ENCODE assay signal across 9 cellular contexts in the genomic region with DNA sequence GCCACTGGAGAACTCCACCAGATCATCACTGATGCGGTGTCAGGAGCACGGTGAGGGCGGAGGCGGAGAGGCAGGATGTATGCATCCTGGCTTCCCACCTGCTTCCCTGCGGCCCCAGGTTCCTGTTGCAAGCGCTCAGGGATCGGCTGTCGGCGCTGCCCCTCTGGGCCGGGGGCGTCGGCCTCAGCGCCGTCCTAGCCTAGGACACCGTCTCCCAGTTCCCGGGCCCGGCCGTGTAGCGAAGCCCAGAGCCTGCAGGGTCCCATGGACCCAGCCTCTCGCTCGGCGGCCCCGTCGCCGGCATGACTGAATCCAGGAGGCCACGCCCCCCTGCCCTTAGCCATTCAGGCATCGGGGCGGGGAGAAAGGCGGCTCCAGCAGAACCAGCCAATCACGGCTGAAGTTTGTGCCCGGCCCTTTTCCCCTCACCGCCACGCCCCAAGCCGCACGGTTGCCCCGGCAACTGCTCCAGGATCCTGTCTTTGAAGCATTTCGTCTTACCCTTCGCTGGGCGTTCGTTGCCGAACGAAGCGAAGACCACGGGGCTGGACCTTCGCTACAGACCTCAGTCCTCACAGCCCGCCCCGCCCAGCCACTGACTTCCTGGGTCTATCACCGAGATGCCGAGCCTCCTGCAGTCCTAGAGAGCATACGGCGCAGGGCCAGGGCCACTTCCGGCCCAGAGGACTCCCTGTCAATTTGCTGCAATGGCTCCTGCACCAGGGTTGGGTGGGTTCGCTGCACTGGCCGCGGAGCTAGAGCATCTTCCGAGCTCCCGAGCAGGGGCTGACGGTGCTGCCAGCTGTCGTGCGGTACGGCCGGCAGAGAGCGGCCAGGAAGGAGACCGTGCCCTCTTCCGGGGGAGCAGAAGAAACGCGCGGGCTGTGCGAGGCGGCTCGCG. TPM values are rescaled to one million over a fixed set of nuclear protein-coding genes. Genes with fewer than 3 reads are reported as not detected.
DNase-seq lines count a peak whose midpoint lies in the region; ATAC-seq and TF ChIP-seq lines count a peak whose summit lies in the region.
"Had no signal": no experiment of that assay in that cellular context is flagged by ENCODE, and none has a peak within 500 bp of the region (broad histone marks: within the 10 kb centered on the region; RNA-seq: fewer than 3 reads in every experiment).

No MANE protein-coding gene starts in this region.

- peak; percentile 75 for ATAC-seq in GM18873 (IDR thresholded peaks at IDR 0.05; ENCODE audit: low FRiP score, unreplicated experiment)
- peak; percentile 81 for ATAC-seq in HG03135 (IDR thresholded peaks at IDR 0.05; ENCODE audit: unreplicated experiment)

- no peaks in the 10 kb centered on the region for H3K36me3 ChIP-seq in breast epithelium
- peaks cover 0 to 18% (median 11%) of the 10 kb centered on the region in 6 donors for H3K36me3 ChIP-seq in spleen

- H3K4me3 ChIP-seq in breast epithelium (peak overlapping the region; percentile 61 to 81 (median 72)), spleen (peak overlapping the region; percentile 66 to 97 (median 84))

- TF ChIP-seq CTCF in VCaP (conservative IDR thresholded peaks at IDR 0.05) (0 out of 2 replicates have a peak, but pooled peaks have one; percentile 7), breast epithelium (IDR thresholded peaks at IDR 0.05) (no peak), spleen (IDR thresholded peaks at IDR 0.05 in 8 of 11, conservative IDR thresholded peaks at IDR 0.05 in 3 of 11) (peak in 7 of 11 experiments; percentile 5 to 48 (median 34))

- H3K27me3 ChIP-seq in breast epithelium (no peaks in the 10 kb centered on the region), spleen (replicated peaks in 1 of 7) (no peaks in the 10 kb centered on the region)

- 0 to 2% (median 0%) methylated on average over 46 to 72 of the region's 72 CpGs for WGBS in spleen, 5 donors

- TF ChIP-seq POLR2A in breast epithelium (IDR thresholded peaks at IDR 0.05) (no peak), spleen (IDR thresholded peaks at IDR 0.05) (peak in 1 of 3 donors; percentile 7)

- H3K27ac ChIP-seq in VCaP (peak overlapping the region; percentile 62), breast epithelium (peak overlapping the region; percentile 66 to 87), spleen (peak overlapping the region; percentile 68 to 90 (median 86))

- H3K4me1 ChIP-seq in breast epithelium (peaks cover 2 to 13% of the 10 kb centered on the region in 2 donors), spleen (peaks cover 20 to 73% (median 38%) of the 10 kb centered on the region in 6 donors)

- DNase-seq in AG08396 (ENCODE audit: low spot score) (peak; percentile 96), NCI-H2196 (lab: John Stamatoyannopoulos, UW; ENCODE audit: unreplicated experiment) (peak; percentile 97), breast epithelium (ENCODE audit: low spot score in 2 of 2) (peak; percentile 93 to 96), inferior parietal cortex (ENCODE audit: extremely low spot score) (peak; percentile 92), spleen (peak; percentile 98)

- intact Hi-C loops in breast epithelium (cut with DNase I; ENCODE audit: low total_unique reads) = no loop called here
- intact Hi-C loops in spleen (cut with DNase I; ENCODE audit: low total_unique reads) = no loop called here

- H3K9me3 ChIP-seq in breast epithelium (no peaks in the 10 kb centered on the region), spleen (no peaks in the 10 kb centered on the region)

RNA-seq across cellular contexts. Expression of a gene that starts 10.6 kb away (rescaled TPM):
- total RNA-seq in breast epithelium (1 to 10 TPM; 4.0 to 5.6 (median 5.6) TPM), spleen (10 to 100 TPM in 1 of 7 donors, 1 to 10 TPM in 6; 6.8 to 11.4 (median 7.9) TPM)
- polyA plus RNA-seq in spleen = 1 to 10 TPM; 2.4 to 5.9 (median 2.9) TPM

RNA-seq across cellular contexts. Expression of a gene that starts 11.8 kb away (rescaled TPM):
- total RNA-seq in breast epithelium (10 to 100 TPM; 12.5 to 18.9 (median 13.4) TPM), spleen (10 to 100 TPM in 1 of 7 donors, 1 to 10 TPM in 6; 4.1 to 10.4 (median 5.3) TPM)
- polyA plus RNA-seq in spleen = 10 to 100 TPM in 1 of 3 donors, 1 to 10 TPM in 2; 3.5 to 14.2 (median 6.9) TPM

RNA-seq across cellular contexts. Expression of a gene that starts 25.1 kb away (rescaled TPM):
- total RNA-seq in breast epithelium = not detected
- total RNA-seq in spleen = under 1 TPM in 1 of 7 donors, not detected in 6; 0.85 TPM
- under 1 TPM in 2 of 3 donors, not detected in 1; 0.02 to 0.06 TPM for polyA plus RNA-seq in spleen
- total RNA-seq: activated CD8-positive, alpha-beta memory T cell treated with anti-CD3 and anti-CD28 coated beads for 36 hours had no signal

RNA-seq across cellular contexts. Expression of a gene that starts 58.8 kb away (rescaled TPM):
- total RNA-seq in breast epithelium (10 to 100 TPM in 2 of 3 donors, 1 to 10 TPM in 1; 9.1 to 17.0 (median 12.0) TPM), spleen (100 to 1,000 TPM; 171 to 414 (median 309) TPM)
- polyA plus RNA-seq in spleen = 100 to 1,000 TPM; 256 to 624 (median 277) TPM

Comparison
In these comparisons a context has a peak if more than half of its experiments do, and no peak if none do; other contexts are left out.
1. Peak in every context shown above with its lines: DNase-seq, ATAC-seq, H3K4me3 ChIP-seq and H3K27ac ChIP-seq.
2. CTCF ChIP-seq: peak in VCaP (single experiment) and spleen (7 of 11); none in breast epithelium (0 of 3).